ENCODE assay signal across 8 cellular contexts in the genomic region with DNA sequence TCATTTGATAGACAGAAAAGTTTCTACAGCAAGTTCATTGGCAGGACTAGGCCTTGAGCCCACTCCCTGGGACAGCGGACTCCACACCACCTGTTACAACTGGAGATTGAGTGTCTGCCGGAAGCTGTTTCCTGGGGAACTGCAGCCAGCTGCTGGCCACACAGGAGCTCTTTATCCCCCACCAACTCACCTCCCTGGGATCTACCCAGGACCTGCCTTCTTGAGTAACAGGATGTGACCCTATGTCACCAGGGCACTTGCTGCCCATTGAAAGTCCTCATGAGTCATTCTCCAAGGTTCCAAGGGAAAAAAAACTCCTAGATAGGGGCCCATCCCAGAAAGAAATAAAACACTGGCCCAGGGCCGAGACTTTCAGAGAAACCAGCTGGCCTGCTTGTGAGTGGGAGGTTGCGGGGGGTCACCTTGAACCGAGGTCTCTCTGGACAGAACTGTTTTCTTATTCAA. TPM values are rescaled to one million over a fixed set of nuclear protein-coding genes. Genes with fewer than 3 reads are reported as not detected.
A peak's percentile ranks its signal among the peaks of the same experiment; 100 is the strongest.
DNase-seq lines count a peak whose midpoint lies in the region; ATAC-seq and TF ChIP-seq lines count a peak whose summit lies in the region.

No MANE protein-coding gene starts in this region.

- peak; percentile 57 for ATAC-seq in GM23338
- peak; percentile 74 for ATAC-seq in gastroesophageal sphincter
- no peak for ATAC-seq in GM19351 (IDR thresholded peaks at IDR 0.05; ENCODE audit: unreplicated experiment)

- H3K27ac Mint-ChIP-seq in GM23338: peak overlapping the region; percentile 65; the same call in 1 of the 2 replicates

- peaks cover 7% of the 10 kb centered on the region; the same call in 2 of the 3 replicates for H3K36me3 Mint-ChIP-seq in GM23338 (ENCODE audit: low read depth)

- no peak for TF ChIP-seq CTCF in GM23338 (conservative IDR thresholded peaks at IDR 0.05; ENCODE audit: low read depth in 2 of 2)
- no peak for TF ChIP-seq CTCF in gastroesophageal sphincter (IDR thresholded peaks at IDR 0.05)
- TF ChIP-seq CTCF in GM13977 (IDR thresholded peaks at IDR 0.05; ENCODE audit: extremely low read depth, insufficient read depth, missing control alignments): no peak

- no peaks in the 10 kb centered on the region for H3K79me2 ChIP-seq in GM23338 (replicated peaks; ENCODE audit: insufficient read depth)

- TF ChIP-seq POLR2A in gastroesophageal sphincter (IDR thresholded peaks at IDR 0.05): no peak

- no peaks in the 10 kb centered on the region for H3K36me3 ChIP-seq in GM23338 (ENCODE audit: insufficient read depth)
- H3K36me3 ChIP-seq in gastroesophageal sphincter: no peaks in the 10 kb centered on the region

- peaks cover 9% of the 10 kb centered on the region for H3K27me3 Mint-ChIP-seq in GM23338 (ENCODE audit: insufficient read depth, low read depth, poor library complexity)

- peaks cover 20% of the 10 kb centered on the region; the same call in 1 of the 2 replicates for H3K4me1 ChIP-seq in GM23338 (ENCODE audit: insufficient read depth)
- peaks cover 0 to 21% (median 6%) of the 10 kb centered on the region in 3 donors for H3K4me1 ChIP-seq in gastroesophageal sphincter

- peak; percentile 46 for DNase-seq in GM23338 (ENCODE audit: low spot score)
- peak; percentile 81 for DNase-seq in RKO (ENCODE audit: low spot score)
- peak; percentile 100 for DNase-seq in renal cortical epithelial cell (ENCODE audit: low read depth)
- no peak for DNase-seq in GM13977 (ENCODE audit: low spot score)
- no peak for DNase-seq in DMS79 treated with DMSO at 0.1 percent for 48 hours (lab: John Stamatoyannopoulos, UW)
- DNase-seq in NCI-H2171 treated with DMSO at 0.1 percent for 48 hours (lab: John Stamatoyannopoulos, UW): no peak

- H3K27me3 ChIP-seq in GM23338 (ENCODE audit: insufficient read depth) (no peaks in the 10 kb centered on the region), gastroesophageal sphincter (no peaks in the 10 kb centered on the region)

- H3K9me3 Mint-ChIP-seq in GM23338: peaks cover 3% of the 10 kb centered on the region; the same call in 2 of the 3 replicates

- no peak overlapping the region for H3K4me3 ChIP-seq in GM23338
- no peak overlapping the region for H3K4me3 ChIP-seq in gastroesophageal sphincter

- H3K4me3 Mint-ChIP-seq in GM23338: no peak overlapping the region

- no peaks in the 10 kb centered on the region for H3K9me3 ChIP-seq in gastroesophageal sphincter

- TF ChIP-seq EP300 in gastroesophageal sphincter (IDR thresholded peaks at IDR 0.05): no peak

- H3K27ac ChIP-seq in GM23338 (ENCODE audit: low read depth) (no peak overlapping the region), gastroesophageal sphincter (peak overlapping the region in 3 of 4 donors; percentile 17 to 42 (median 40))

- 0 out of 2 replicates have a peak overlapping the region, but pooled peaks have one; percentile 1 for H2AFZ ChIP-seq in GM23338

- in situ Hi-C loops in GM13977 (cut with MboI; ENCODE audit: low pct_unique_long_range_greater_than_20kb, low sequenced_read_pairs, unreplicated experiment): no loop called here

- no peak overlapping the region for H3K4me2 ChIP-seq in GM23338

- H3K4me1 Mint-ChIP-seq in GM23338: peaks cover 21% of the 10 kb centered on the region

- no peaks in the 10 kb centered on the region for H4K20me1 ChIP-seq in GM23338 (replicated peaks; ENCODE audit: insufficient read depth)

- no peaks in the 10 kb centered on the region; the same call in 1 of the 2 replicates for H3K9me2 ChIP-seq in GM23338 (ENCODE audit: insufficient read depth)

- WGBS in gastroesophageal sphincter (ENCODE audit: low coverage in 1 of 2), 2 donors: 39 to 46% methylated on average over 3 to 4 of the region's 5 CpGs

- H3F3A ChIP-seq in GM23338 (replicated peaks; ENCODE audit: low read depth): no peaks in the 10 kb centered on the region

TF ChIP-seq in GM23338, 12 proteins besides CTCF, POLR2A, EP300 and RAD21:
- TF ChIP-seq POLR2AphosphoS5 (IDR thresholded peaks at IDR 0.05; ENCODE audit: low read depth) (no peak), ZNF114 (CRISPR knock-in tag; IDR thresholded peaks at IDR 0.05) (no peak), ZNF331 (CRISPR knock-in tag; IDR thresholded peaks at IDR 0.05; ENCODE audit: low read depth) (no peak), NANOG (IDR thresholded peaks at IDR 0.05; ENCODE audit: borderline replicate concordance) (no peak), STAT1 (IDR thresholded peaks at IDR 0.05; ENCODE audit: unreplicated experiment) (no peak), EZH2phosphoT487 (IDR thresholded peaks at IDR 0.05; ENCODE audit: unreplicated experiment) (no peak)
- TF ChIP-seq, protein P1, sequence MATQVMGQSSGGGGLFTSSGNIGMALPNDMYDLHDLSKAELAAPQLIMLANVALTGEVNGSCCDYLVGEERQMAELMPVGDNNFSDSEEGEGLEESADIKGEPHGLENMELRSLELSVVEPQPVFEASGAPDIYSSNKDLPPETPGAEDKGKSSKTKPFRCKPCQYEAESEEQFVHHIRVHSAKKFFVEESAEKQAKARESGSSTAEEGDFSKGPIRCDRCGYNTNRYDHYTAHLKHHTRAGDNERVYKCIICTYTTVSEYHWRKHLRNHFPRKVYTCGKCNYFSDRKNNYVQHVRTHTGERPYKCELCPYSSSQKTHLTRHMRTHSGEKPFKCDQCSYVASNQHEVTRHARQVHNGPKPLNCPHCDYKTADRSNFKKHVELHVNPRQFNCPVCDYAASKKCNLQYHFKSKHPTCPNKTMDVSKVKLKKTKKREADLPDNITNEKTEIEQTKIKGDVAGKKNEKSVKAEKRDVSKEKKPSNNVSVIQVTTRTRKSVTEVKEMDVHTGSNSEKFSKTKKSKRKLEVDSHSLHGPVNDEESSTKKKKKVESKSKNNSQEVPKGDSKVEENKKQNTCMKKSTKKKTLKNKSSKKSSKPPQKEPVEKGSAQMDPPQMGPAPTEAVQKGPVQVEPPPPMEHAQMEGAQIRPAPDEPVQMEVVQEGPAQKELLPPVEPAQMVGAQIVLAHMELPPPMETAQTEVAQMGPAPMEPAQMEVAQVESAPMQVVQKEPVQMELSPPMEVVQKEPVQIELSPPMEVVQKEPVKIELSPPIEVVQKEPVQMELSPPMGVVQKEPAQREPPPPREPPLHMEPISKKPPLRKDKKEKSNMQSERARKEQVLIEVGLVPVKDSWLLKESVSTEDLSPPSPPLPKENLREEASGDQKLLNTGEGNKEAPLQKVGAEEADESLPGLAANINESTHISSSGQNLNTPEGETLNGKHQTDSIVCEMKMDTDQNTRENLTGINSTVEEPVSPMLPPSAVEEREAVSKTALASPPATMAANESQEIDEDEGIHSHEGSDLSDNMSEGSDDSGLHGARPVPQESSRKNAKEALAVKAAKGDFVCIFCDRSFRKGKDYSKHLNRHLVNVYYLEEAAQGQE (IDR thresholded peaks at IDR 0.05; ENCODE audit: unreplicated experiment): no peak
- TF ChIP-seq, protein P2, sequence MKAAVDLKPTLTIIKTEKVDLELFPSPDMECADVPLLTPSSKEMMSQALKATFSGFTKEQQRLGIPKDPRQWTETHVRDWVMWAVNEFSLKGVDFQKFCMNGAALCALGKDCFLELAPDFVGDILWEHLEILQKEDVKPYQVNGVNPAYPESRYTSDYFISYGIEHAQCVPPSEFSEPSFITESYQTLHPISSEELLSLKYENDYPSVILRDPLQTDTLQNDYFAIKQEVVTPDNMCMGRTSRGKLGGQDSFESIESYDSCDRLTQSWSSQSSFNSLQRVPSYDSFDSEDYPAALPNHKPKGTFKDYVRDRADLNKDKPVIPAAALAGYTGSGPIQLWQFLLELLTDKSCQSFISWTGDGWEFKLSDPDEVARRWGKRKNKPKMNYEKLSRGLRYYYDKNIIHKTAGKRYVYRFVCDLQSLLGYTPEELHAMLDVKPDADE (IDR thresholded peaks at IDR 0.05): no peak
TF ChIP-seq in GM23338: peak in this region for 0.

RNA-seq across cellular contexts. Expression of a gene that starts 37.4 kb away (rescaled TPM):
- total RNA-seq in GM23338 (2014; rRNA removed; shearing (Covaris generic)): 6.4 and 7.0 TPM in 2 replicates
- polyA plus RNA-seq in GM23338 (2016; fragmentation: Nextera tagmentation; extraction: Ambion mirVana): 2.6 and 4.4 TPM in 2 replicates
- total RNA-seq in gastroesophageal sphincter (1 to 10 TPM; 4.7 to 9.3 (median 7.5) TPM), renal cortical epithelial cell (5.7 and 10.3 TPM in 2 replicates)

Comparison
In these comparisons a context has a peak if more than half of its experiments do, and no peak if none do; other contexts are left out.
1. DNase-seq: peak in GM23338 (single experiment), RKO (single experiment) and renal cortical epithelial cell (single experiment); none in GM13977 (single experiment), DMS79 treated with DMSO at 0.1 percent for 48 hours (single experiment) and NCI-H2171 treated with DMSO at 0.1 percent for 48 hours (single experiment).